22 cellular contexts compared by ENCODE assay signal in the genomic region with DNA sequence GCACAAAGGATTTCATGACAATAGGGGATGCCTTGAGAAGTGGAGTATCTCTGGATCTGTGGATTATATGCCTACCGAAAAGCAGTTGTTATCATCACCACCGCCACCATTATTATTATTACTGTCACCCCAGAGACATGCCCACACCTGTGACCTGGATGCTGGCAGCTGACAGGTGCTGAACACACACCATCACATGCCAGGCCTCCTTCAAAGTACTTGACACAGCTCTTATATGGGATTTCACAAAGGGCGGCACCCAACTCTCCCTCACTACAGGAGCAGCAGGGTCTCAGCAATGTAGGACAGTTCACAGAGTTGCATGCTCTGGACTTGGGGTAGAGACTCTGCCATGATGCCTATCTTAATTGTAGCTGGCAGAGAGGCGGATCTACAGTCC. TPM values are rescaled to one million over a fixed set of nuclear protein-coding genes. Genes with fewer than 3 reads are reported as not detected.
DNase-seq lines count a peak whose midpoint lies in the region; ATAC-seq, FAIRE-seq and TF ChIP-seq lines count a peak whose summit lies in the region.
"Had no signal": no experiment of that assay in that cellular context is flagged by ENCODE, and none has a peak within 500 bp of the region (broad histone marks: within the 10 kb centered on the region; RNA-seq: fewer than 3 reads in every experiment).

No MANE protein-coding gene starts in this region.

- H3K36me3 ChIP-seq in esophagus muscularis mucosa (no peaks in the 10 kb centered on the region), upper lobe of right lung (no peaks in the 10 kb centered on the region)
- H3K36me3 ChIP-seq: BLaER1 had no signal

- no peak overlapping the region for H3K27ac ChIP-seq in esophagus muscularis mucosa (replicated peaks in 1 of 4)
- no peak overlapping the region for H3K27ac ChIP-seq in upper lobe of right lung
- H3K27ac ChIP-seq: BLaER1 had no signal

- peak; percentile 62 for DNase-seq in NCI-H345 treated with DMSO at 0.1 percent for 48 hours (lab: John Stamatoyannopoulos, UW; ENCODE audit: unreplicated experiment)
- peak; percentile 17 for DNase-seq in esophagus muscularis mucosa (ENCODE audit: extremely low spot score)
- peak; percentile 8 for DNase-seq in stimulated activated CD8-positive, alpha-beta memory T cell treated with anti-CD3 and anti-CD28 coated beads, Interleukin-4, amount 100 ng/mL, for 48 hours
- DNase-seq in upper lobe of right lung, result no peak
- no peak for DNase-seq in GM12891 (ENCODE audit: insufficient read length, low spot score)
- DNase-seq in activated CD4-positive, alpha-beta T cell treated with anti-CD3 and anti-CD28 coated beads for 4 hours, result no peak
- no peak for DNase-seq in KG1 (lab: John Stamatoyannopoulos, UW)
- DNase-seq: AML-193; CD4-positive, alpha-beta memory T cell; DMS153; DND-41; EL; GOT3; H9; IMR-90 had no signal

- no peak for TF ChIP-seq EP300 in esophagus muscularis mucosa (IDR thresholded peaks at IDR 0.05)

- intact Hi-C loops in esophagus muscularis mucosa (cut with DNase I), result no loop called here
- intact Hi-C loops in upper lobe of right lung (cut with DNase I), result no loop called here

- H3K27me3 ChIP-seq in esophagus muscularis mucosa, result peaks cover 0 to 10% (median 0%) of the 10 kb centered on the region in 4 donors
- H3K27me3 ChIP-seq in upper lobe of right lung, result no peaks in the 10 kb centered on the region
- H3K27me3 ChIP-seq: BLaER1 had no signal

- no peak for FAIRE-seq in GM12891 (lab: Jason Lieb, UNC)
- FAIRE-seq: A204.1, GM12878, HTR-8/SVneo, K562 had no signal

- H3K4me1 ChIP-seq in esophagus muscularis mucosa, result no peaks in the 10 kb centered on the region
- no peaks in the 10 kb centered on the region for H3K4me1 ChIP-seq in upper lobe of right lung

- 97% methylated on average over 3 of the region's 4 CpGs for whole genome bisulfite sequencing in esophagus muscularis mucosa

- TF ChIP-seq CTCF in esophagus muscularis mucosa (IDR thresholded peaks at IDR 0.05) (no peak), upper lobe of right lung (IDR thresholded peaks at IDR 0.05) (no peak)

- ATAC-seq in upper lobe of right lung, result peak; percentile 80
- ATAC-seq: GM12878, K562 had no signal

- H3K9me3 ChIP-seq in esophagus muscularis mucosa (no peaks in the 10 kb centered on the region), upper lobe of right lung (no peaks in the 10 kb centered on the region)
- H3K9me3 ChIP-seq: BLaER1 had no signal

- H3K4me3 ChIP-seq in esophagus muscularis mucosa, result no peak overlapping the region
- H3K4me3 ChIP-seq in upper lobe of right lung, result no peak overlapping the region
- H3K4me3 ChIP-seq: BLaER1, GM12878, K562 had no signal

- TF ChIP-seq POLR2A in esophagus muscularis mucosa (IDR thresholded peaks at IDR 0.05; ENCODE audit: low read depth), result no peak
- no peak for TF ChIP-seq POLR2A in GM12891 (IDR thresholded peaks at IDR 0.05; ENCODE audit: low read depth, low read length)

TF ChIP-seq in GM12891, 5 proteins besides CTCF, POLR2A, EP300 and RAD21:
- no peak for TF ChIP-seq SPI1 (IDR thresholded peaks at IDR 0.05; ENCODE audit: low read depth, low read length)
- TF ChIP-seq PAX5 (IDR thresholded peaks at IDR 0.05; ENCODE audit: insufficient read depth, low read length, severe bottlenecking), result no peak
- no peak for TF ChIP-seq POU2F2 (IDR thresholded peaks at IDR 0.05; ENCODE audit: low read depth, low read length)

RNA-seq across cellular contexts. Expression of a gene that starts 5.6 kb away (rescaled TPM):
- total RNA-seq in esophagus muscularis mucosa (under 1 TPM in 1 of 4 donors, not detected in 3; 0.17 TPM), upper lobe of right lung (not detected)
- polyA plus RNA-seq in GM12891 (2012; ENCODE audit: low read depth, missing spikeins), result 0.13 TPM
- total RNA-seq: CD4-positive, alpha-beta memory T cell; G401; H9; IMR-90; K562 had no signal
- polyA plus RNA-seq: CD4-positive, alpha-beta memory T cell; GM12878; IMR-90; K562 had no signal

RNA-seq across cellular contexts. Expression of a gene that starts 7.0 kb away (rescaled TPM):
- total RNA-seq in esophagus muscularis mucosa, result 1 to 10 TPM in 1 of 4 donors, under 1 TPM in 1, not detected in 2; 0.17 to 2.3 TPM
- not detected for total RNA-seq in upper lobe of right lung
- polyA plus RNA-seq in GM12891 (2012; ENCODE audit: low read depth, missing spikeins), result 0.18 TPM
- total RNA-seq: CD4-positive, alpha-beta memory T cell; G401; H9; IMR-90; K562 had no signal
- polyA plus RNA-seq: CD4-positive, alpha-beta memory T cell; IMR-90; K562 had no signal

RNA-seq across cellular contexts. Expression of a gene that starts 17.6 kb away (rescaled TPM):
- not detected for total RNA-seq in esophagus muscularis mucosa
- total RNA-seq in upper lobe of right lung, result not detected
- 2.2 TPM for polyA plus RNA-seq in GM12891 (2012; ENCODE audit: low read depth, missing spikeins)
- total RNA-seq: CD4-positive, alpha-beta memory T cell; G401; H9; IMR-90; K562 had no signal
- polyA plus RNA-seq: CD14-positive monocyte; CD4-positive, alpha-beta memory T cell; IMR-90; K562 had no signal

RNA-seq across cellular contexts. Expression of a gene that starts 36.3 kb away (rescaled TPM):
- total RNA-seq in esophagus muscularis mucosa (10 to 100 TPM in 1 of 4 donors, 1 to 10 TPM in 3; 2.3 to 12.5 (median 3.7) TPM), upper lobe of right lung (15.8 TPM)
- 165 TPM for polyA plus RNA-seq in GM12891 (2012; ENCODE audit: low read depth, missing spikeins)
- total RNA-seq: G401, H9 had no signal

Comparison
In these comparisons a context has a peak if more than half of its experiments do, and no peak if none do; other contexts are left out.
1. DNase-seq: peak in NCI-H345 treated with DMSO at 0.1 percent for 48 hours (single experiment), esophagus muscularis mucosa (single experiment) and stimulated activated CD8-positive, alpha-beta memory T cell treated with anti-CD3 and anti-CD28 coated beads, Interleukin-4, amount 100 ng/mL, for 48 hours (single experiment); none in upper lobe of right lung (single experiment), GM12891 (single experiment), activated CD4-positive, alpha-beta T cell treated with anti-CD3 and anti-CD28 coated beads for 4 hours (0 of 2) and KG1 (single experiment).